ENCODE assay signal across 11 cellular contexts in genomic region chr7:55515569-55516279, GRCh38. TPM values are rescaled to one million over a fixed set of nuclear protein-coding genes. Genes with fewer than 3 reads are reported as not detected.
DNase-seq lines count a peak whose midpoint lies in the region; ATAC-seq and TF ChIP-seq lines count a peak whose summit lies in the region.
"Had no signal": no experiment of that assay in that cellular context is flagged by ENCODE, and none has a peak within 500 bp of the region (broad histone marks: within the 10 kb centered on the region; RNA-seq: fewer than 3 reads in every experiment).

No MANE protein-coding gene starts in this region.

- H3K4me1 ChIP-seq in CD4-positive, alpha-beta memory T cell (ENCODE audit: insufficient read depth, low read length): peaks cover 63% of the 10 kb centered on the region
- H3K4me1 ChIP-seq in prostate gland (replicated peaks): no peaks in the 10 kb centered on the region

- no peaks in the 10 kb centered on the region for H3K9me3 ChIP-seq in CD4-positive, alpha-beta memory T cell (ENCODE audit: control insufficient read depth in 1 of 2, low read length in 2 of 2)
- H3K9me3 ChIP-seq in prostate gland: no peaks in the 10 kb centered on the region

- no peak for TF ChIP-seq CTCF in prostate gland (IDR thresholded peaks at IDR 0.05)

- peaks cover 53 to 76% of the 10 kb centered on the region in 2 donors for H3K36me3 Mint-ChIP-seq in CD4-positive, alpha-beta memory T cell
- H3K36me3 Mint-ChIP-seq in effector memory CD8-positive, alpha-beta T cell (ENCODE audit: insufficient read depth): peaks cover 60% of the 10 kb centered on the region

- POLR2A ChIA-PET in CD4-positive, alpha-beta memory T cell (lab: Charles Lee; ENCODE audit: partially characterized antibody): interaction anchor here (1.0 to 1.3 kb wide), 3 partner anchors 16 to 46 kb away, joined by 3 to 6 read pairs (median 3); no protein-coding TSS in a partner anchor

- no peaks in the 10 kb centered on the region for H3K9me3 Mint-ChIP-seq in CD4-positive, alpha-beta memory T cell
- H3K9me3 Mint-ChIP-seq in effector memory CD8-positive, alpha-beta T cell: no peaks in the 10 kb centered on the region

- no peak for TF ChIP-seq POLR2A in prostate gland (IDR thresholded peaks at IDR 0.05)

- 51% methylated on average over 13 of the region's 13 CpGs for WGBS in prostate gland

- peaks cover 46 to 88% (median 62%) of the 10 kb centered on the region in 4 donors for H3K4me1 Mint-ChIP-seq in CD4-positive, alpha-beta memory T cell
- peaks cover 48 to 58% of the 10 kb centered on the region in 2 donors for H3K4me1 Mint-ChIP-seq in effector memory CD8-positive, alpha-beta T cell (ENCODE audit: low read depth in 2 of 2)

- CTCF ChIA-PET in CD4-positive, alpha-beta memory T cell (lab: Charles Lee; ENCODE audit: partially characterized antibody): interaction anchor here (0.6 to 1.9 kb wide), 12 partner anchors 9 to 312 kb away, joined by 3 to 9 read pairs (median 3); no protein-coding TSS in a partner anchor

- H3K4me3 ChIP-seq in CD4-positive, alpha-beta memory T cell (ENCODE audit: low read length in 2 of 2): no peak overlapping the region
- no peak overlapping the region for H3K4me3 ChIP-seq in prostate gland

- H3K27me3 Mint-ChIP-seq in CD4-positive, alpha-beta memory T cell: no peaks in the 10 kb centered on the region
- H3K27me3 Mint-ChIP-seq in effector memory CD8-positive, alpha-beta T cell: no peaks in the 10 kb centered on the region

- peak overlapping the region in 6 of 8 donors; percentile 3 to 66 (median 36) for H3K4me3 Mint-ChIP-seq in CD4-positive, alpha-beta memory T cell
- peak overlapping the region; percentile 51 to 76 for H3K4me3 Mint-ChIP-seq in effector memory CD8-positive, alpha-beta T cell

- no peaks in the 10 kb centered on the region for H3K27me3 ChIP-seq in CD4-positive, alpha-beta memory T cell (ENCODE audit: insufficient read depth, low read length)
- no peaks in the 10 kb centered on the region for H3K27me3 ChIP-seq in prostate gland (replicated peaks; ENCODE audit: insufficient read depth)

- intact Hi-C loops in CD4-positive, alpha-beta memory T cell (cut with micrococcal nuclease): loop anchor here (5.0 kb wide), 1 partner anchor 38 kb away; no protein-coding TSS in a partner anchor
- intact Hi-C loops in prostate gland (cut with DNase I): no loop called here

- ATAC-seq in GM19035 (IDR thresholded peaks at IDR 0.05; ENCODE audit: unreplicated experiment) (peak; percentile 51), HG03175 (IDR thresholded peaks at IDR 0.05; ENCODE audit: unreplicated experiment) (peak; percentile 60)
- ATAC-seq in effector memory CD8-positive, alpha-beta T cell (replicated peaks): peak; percentile 45

- no peak overlapping the region for H3K27ac ChIP-seq in CD4-positive, alpha-beta memory T cell (ENCODE audit: low read depth, low read length)
- no peak overlapping the region for H3K27ac ChIP-seq in prostate gland

- peak overlapping the region in 5 of 7 donors; percentile 53 to 84 (median 72) for H3K27ac Mint-ChIP-seq in CD4-positive, alpha-beta memory T cell
- peak overlapping the region; percentile 44 to 90 for H3K27ac Mint-ChIP-seq in effector memory CD8-positive, alpha-beta T cell

- peaks cover 37% of the 10 kb centered on the region for H3K36me3 ChIP-seq in CD4-positive, alpha-beta memory T cell (ENCODE audit: insufficient read depth, low read length)
- H3K36me3 ChIP-seq in prostate gland: no peaks in the 10 kb centered on the region

- no peak for DNase-seq in CD4-positive, alpha-beta memory T cell
- DNase-seq in effector memory CD8-positive, alpha-beta T cell: no peak
- DNase-seq in NCI-H128 (lab: John Stamatoyannopoulos, UW; ENCODE audit: unreplicated experiment) (no peak), NCI-H2196 treated with DMSO at 0.1 percent for 48 hours (lab: John Stamatoyannopoulos, UW; ENCODE audit: unreplicated experiment) (no peak), prostate gland (ENCODE audit: low spot score) (no peak), NCI-H345 treated with DMSO at 0.1 percent for 48 hours (lab: John Stamatoyannopoulos, UW; ENCODE audit: unreplicated experiment) (no peak)
- DNase-seq: activated effector memory CD4-positive, alpha-beta T cell treated with anti-CD3 and anti-CD28 coated beads, Interleukin-2, amount 50 U/mL, for 16 hours; GDM1; NCI-H2029 had no signal

RNA-seq across cellular contexts. Expression of gene VOPP1, which starts 56.6 kb away (rescaled TPM):
- total RNA-seq in CD4-positive, alpha-beta memory T cell: 10 to 100 TPM; 91.0 to 98.7 TPM
- polyA plus RNA-seq in CD4-positive, alpha-beta memory T cell: 10 to 100 TPM; 43.0 to 90.4 TPM
- total RNA-seq in prostate gland: 10 to 100 TPM; 29.4 to 46.6 TPM
